ENCODE assay signal across 11 cellular contexts in genomic region chr2:236571161-236571560, GRCh38. TPM values are rescaled to one million over a fixed set of nuclear protein-coding genes. Genes with fewer than 3 reads are reported as not detected.
DNase-seq lines count a peak whose midpoint lies in the region; ATAC-seq, FAIRE-seq and TF ChIP-seq lines count a peak whose summit lies in the region.
"Had no signal": no experiment of that assay in that cellular context is flagged by ENCODE, and none has a peak within 500 bp of the region (broad histone marks: within the 10 kb centered on the region; RNA-seq: fewer than 3 reads in every experiment).

No MANE protein-coding gene starts in this region.

- H3K27ac ChIP-seq in DOHH2 (ENCODE audit: low read depth, low read length), result no peak overlapping the region
- H3K27ac ChIP-seq in VCaP, result peak overlapping the region; percentile 93
- peak overlapping the region in 8 of 10 donors; percentile 28 to 98 (median 94) for H3K27ac ChIP-seq in heart right ventricle
- H3K27ac ChIP-seq in HepG2 (ENCODE audit: extremely low read length, insufficient read depth, low read length), result no peak overlapping the region

- H3K9me2 ChIP-seq in DOHH2 (replicated peaks; ENCODE audit: control insufficient read depth, low read length), result no peaks in the 10 kb centered on the region

- H3K4me1 ChIP-seq in DOHH2 (ENCODE audit: control insufficient read depth, low read length) (peaks cover 59% of the 10 kb centered on the region), heart right ventricle (peaks cover 4 to 89% (median 64%) of the 10 kb centered on the region in 9 donors), HepG2 (ENCODE audit: insufficient read depth, low read length) (peaks cover 20% of the 10 kb centered on the region)

- H3K4me2 ChIP-seq in DOHH2 (ENCODE audit: low read length) (peak overlapping the region; percentile 97), HepG2 (ENCODE audit: low read depth, low read length) (no peak overlapping the region)

- BruUV-seq in HepG2 (replicated peaks; lab: Mats Ljungman, UMichigan), result no TSS peak

- CTCF ChIA-PET in HepG2 (lab: Yijun Ruan, JAX; ENCODE audit: low intra/inter-chr PET ratio, low total read pairs), result no interaction called here
- CTCF ChIA-PET in activated naive CD4-positive, alpha-beta T cell treated with anti-CD3 and anti-CD28 coated beads for 36 hours (lab: Charles Lee), result interaction anchor here (0.7 to 7.7 kb wide), 4 partner anchors 59 to 223 kb away, joined by 3 to 172 read pairs (median 10); no protein-coding TSS in a partner anchor

- peaks cover 74% of the 10 kb centered on the region for H3K4me1 Mint-ChIP-seq in progenitor cell of endocrine pancreas (ENCODE audit: low read depth)
- peaks cover 13% of the 10 kb centered on the region for H3K4me1 Mint-ChIP-seq in activated naive CD4-positive, alpha-beta T cell treated with anti-CD3 and anti-CD28 coated beads for 36 hours (ENCODE audit: low read depth)

- TF ChIP-seq CTCF in DOHH2 (IDR thresholded peaks at IDR 0.05; ENCODE audit: low read depth, low read length, poor library complexity, severe bottlenecking) (no peak), VCaP (conservative IDR thresholded peaks at IDR 0.05) (no peak), heart right ventricle (IDR thresholded peaks at IDR 0.05) (no peak), progenitor cell of endocrine pancreas (IDR thresholded peaks at IDR 0.05; ENCODE audit: unreplicated experiment) (no peak), HepG2 (CRISPR knock-in tag; IDR thresholded peaks at IDR 0.05) (no peak), GM13976 (IDR thresholded peaks at IDR 0.05; ENCODE audit: borderline replicate concordance, control extremely low read depth, extremely low read depth, insufficient read depth, missing control alignments) (no peak)

- H3K9ac ChIP-seq in HepG2 (ENCODE audit: insufficient read depth, low read depth, low read length), result no peak overlapping the region

- H3K27me3 ChIP-seq in DOHH2 (ENCODE audit: control insufficient read depth, low read length) (no peaks in the 10 kb centered on the region), heart right ventricle (peaks cover 0 to 6% (median 0%) of the 10 kb centered on the region in 7 donors), HepG2 (ENCODE audit: control insufficient read depth in 1 of 2, insufficient read depth in 2 of 2, low read length in 2 of 2) (peaks cover 0 to 64% of the 10 kb centered on the region in 2 experiments; a peak in 4 of 5 replicates)

- H3K4me3 Mint-ChIP-seq in progenitor cell of endocrine pancreas (ENCODE audit: low read depth), result peak overlapping the region; percentile 88
- no peak overlapping the region for H3K4me3 Mint-ChIP-seq in activated naive CD4-positive, alpha-beta T cell treated with anti-CD3 and anti-CD28 coated beads for 36 hours
- H3K4me3 Mint-ChIP-seq: T-helper 2 cell treated with Interferon-gamma antibody and Interleukin-4, amounts not matched to agents 5 μg/mL and 100 μg/mL, for 36 hours had no signal

- peaks cover 27% of the 10 kb centered on the region for H3K27me3 Mint-ChIP-seq in progenitor cell of endocrine pancreas
- H3K27me3 Mint-ChIP-seq in activated naive CD4-positive, alpha-beta T cell treated with anti-CD3 and anti-CD28 coated beads for 36 hours (ENCODE audit: low read depth), result no peaks in the 10 kb centered on the region

- in situ Hi-C loops in HepG2 (cut with HindIII; ENCODE audit: extremely low pct_ligation_motif_present, low pct_unique_long_range_greater_than_20kb), result no loop called here
- in situ Hi-C loops in GM13976 (cut with MboI; ENCODE audit: low sequenced_read_pairs, unreplicated experiment), result no loop called here

- H3K9me3 Mint-ChIP-seq in progenitor cell of endocrine pancreas (ENCODE audit: low read depth), result no peaks in the 10 kb centered on the region
- H3K9me3 Mint-ChIP-seq in activated naive CD4-positive, alpha-beta T cell treated with anti-CD3 and anti-CD28 coated beads for 36 hours, result no peaks in the 10 kb centered on the region
- H3K9me3 Mint-ChIP-seq: T-helper 2 cell treated with Interferon-gamma antibody and Interleukin-4, amounts not matched to agents 5 μg/mL and 100 μg/mL, for 36 hours had no signal

- 51 to 52% methylated on average over 8 of the region's 8 CpGs for WGBS in heart right ventricle, 2 donors
- 59% methylated on average over 8 of the region's 8 CpGs for WGBS in HepG2 (ENCODE audit: low lambda C conversion rate)

- H3K36me3 ChIP-seq in DOHH2 (ENCODE audit: control insufficient read depth, low read length) (no peaks in the 10 kb centered on the region), heart right ventricle (peaks cover 0 to 10% (median 0%) of the 10 kb centered on the region in 9 donors), HepG2 (replicated peaks in 1 of 2; ENCODE audit: control insufficient read depth in 1 of 2, insufficient read depth in 2 of 2, low read length in 2 of 2) (no peaks in the 10 kb centered on the region)

- DNase-seq in heart right ventricle (no peak), progenitor cell of endocrine pancreas (ENCODE audit: low spot score, unreplicated experiment) (no peak), HepG2 (ENCODE audit: low spot score) (no peak), GM13976 (ENCODE audit: low spot score) (no peak)
- no peak for DNase-seq in activated naive CD4-positive, alpha-beta T cell treated with anti-CD3 and anti-CD28 coated beads for 36 hours
- DNase-seq: activated T-cell treated with anti-CD3 and anti-CD28 coated beads for 4 hours, posterior cingulate gyrus had no signal

- no peaks in the 10 kb centered on the region for H3K36me3 Mint-ChIP-seq in progenitor cell of endocrine pancreas (ENCODE audit: insufficient read depth)
- H3K36me3 Mint-ChIP-seq in activated naive CD4-positive, alpha-beta T cell treated with anti-CD3 and anti-CD28 coated beads for 36 hours (ENCODE audit: low read depth), result peaks cover 3% of the 10 kb centered on the region

- no peak for FAIRE-seq in HepG2 (lab: Jason Lieb, UNC)

- TF ChIP-seq EP300 in HepG2 (IDR thresholded peaks at IDR 0.05; ENCODE audit: low read depth in 2 of 2, low read length in 2 of 2), result no peak
- TF ChIP-seq EP300 in HepG2 (CRISPR knock-in tag; IDR thresholded peaks at IDR 0.05; ENCODE audit: borderline replicate concordance), result no peak

- no peak for ATAC-seq in heart right ventricle
- ATAC-seq in HG03095 (IDR thresholded peaks at IDR 0.05; ENCODE audit: unreplicated experiment), result no peak
- no peak for ATAC-seq in HepG2

- TF ChIP-seq POLR2A in HepG2 (IDR thresholded peaks at IDR 0.05; ENCODE audit: insufficient read depth in 1 of 2, low read depth in 2 of 2, low read length in 2 of 2), result no peak

- H3K27ac Mint-ChIP-seq in progenitor cell of endocrine pancreas, result peak overlapping the region; percentile 89
- no peak overlapping the region for H3K27ac Mint-ChIP-seq in activated naive CD4-positive, alpha-beta T cell treated with anti-CD3 and anti-CD28 coated beads for 36 hours
- H3K27ac Mint-ChIP-seq: T-helper 2 cell treated with Interferon-gamma antibody and Interleukin-4, amounts not matched to agents 5 μg/mL and 100 μg/mL, for 36 hours had no signal

- H3K79me2 ChIP-seq in DOHH2 (ENCODE audit: control insufficient read depth, low read length) (no peaks in the 10 kb centered on the region), HepG2 (ENCODE audit: insufficient read depth, low read length) (no peaks in the 10 kb centered on the region)

- H2AFZ ChIP-seq in HepG2 (ENCODE audit: low read length), result no peak overlapping the region

- POLR2A ChIA-PET in HepG2 (lab: Yijun Ruan, JAX), result no interaction called here

- no peak for TF ChIP-seq RAD21 in HepG2 (CRISPR knock-in tag; IDR thresholded peaks at IDR 0.05)

- H3K4me3 ChIP-seq in DOHH2 (ENCODE audit: low read length), result peak overlapping the region; percentile 68
- peak overlapping the region; percentile 38 to 73 (median 60) for H3K4me3 ChIP-seq in heart right ventricle
- H3K4me3 ChIP-seq in HepG2 (replicated peaks in 1 of 3; ENCODE audit: insufficient read depth in 1 of 3, low read depth in 2 of 3, low read length in 3 of 3), result no peak overlapping the region

- no peaks in the 10 kb centered on the region for H3K9me3 ChIP-seq in DOHH2 (ENCODE audit: control insufficient read depth, insufficient read depth, low read length)
- no peaks in the 10 kb centered on the region for H3K9me3 ChIP-seq in heart right ventricle
- no peaks in the 10 kb centered on the region for H3K9me3 ChIP-seq in HepG2 (ENCODE audit: low read length)

- H4K20me1 ChIP-seq in DOHH2 (ENCODE audit: control insufficient read depth, insufficient read depth, low read depth, low read length) (no peaks in the 10 kb centered on the region), HepG2 (ENCODE audit: insufficient read depth, low read length) (no peaks in the 10 kb centered on the region)

- peaks cover 13% of the 10 kb centered on the region for H3F3A ChIP-seq in DOHH2 (ENCODE audit: control insufficient read depth, insufficient read depth)

- intact Hi-C loops in heart right ventricle (cut with DNase I) (loop anchor here in 8 of 10 donors (5.0 to 10.0 kb wide), 8 partner anchors 71 to 456 kb away; no protein-coding TSS in a partner anchor), HepG2 (cut with micrococcal nuclease; ENCODE audit: unreplicated experiment) (no loop called here)
- intact Hi-C loops in activated naive CD4-positive, alpha-beta T cell treated with anti-CD3 and anti-CD28 coated beads for 36 hours (cut with micrococcal nuclease), result no loop called here

RNA-seq across cellular contexts. Expression of gene ACKR3, which starts 1.5 kb away (rescaled TPM):
- total RNA-seq in heart right ventricle, result 100 to 1,000 TPM in 1 of 10 donors, 10 to 100 TPM in 9; 17.7 to 102 (median 49.3) TPM
- 10 to 100 TPM; 18.5 to 23.2 TPM for polyA plus RNA-seq in heart right ventricle
- 18.8 and 23.3 TPM in 2 replicates for total RNA-seq in progenitor cell of endocrine pancreas
- total RNA-seq in HepG2 (2016; rRNA removed; fragmentation: Illumina TruSeq; extraction: Trizol), result not detected in 2 replicates
- total RNA-seq in HepG2 (2016; cell fraction: cytosol; rRNA removed; fragmentation: Illumina TruSeq; extraction: Trizol; ENCODE audit: low read depth), result not detected in 2 replicates
- total RNA-seq in HepG2 (2016; cell fraction: insoluble cytoplasmic fraction; rRNA removed; fragmentation: Illumina TruSeq; extraction: Trizol), result not detected in 2 replicates
- total RNA-seq in HepG2 (2016; cell fraction: membrane; rRNA removed; fragmentation: Illumina TruSeq; extraction: Trizol), result not detected in 2 replicates
- total RNA-seq in HepG2 (2016; cell fraction: nucleus; rRNA removed; fragmentation: Illumina TruSeq; extraction: Trizol), result not detected in 2 replicates
- polyA plus RNA-seq in HepG2 (2011; rRNA removed), result 0.04 TPM in 1 of 2 replicates, not detected in the other
- polyA plus RNA-seq in HepG2 (2011; cell fraction: cytosol; rRNA removed), result 0.03 TPM in 1 of 2 replicates, not detected in the other
- 0.23 TPM in 1 of 2 replicates, not detected in the other for polyA plus RNA-seq in HepG2 (2011; cell fraction: nucleus; rRNA removed)
- polyA plus RNA-seq in HepG2 (2012), result not detected in 2 replicates
- polyA plus RNA-seq in HepG2 (2016; cell fraction: cytosol; fragmentation: Illumina TruSeq; extraction: Trizol; ENCODE audit: low read depth), result not detected in 2 replicates
- polyA plus RNA-seq in HepG2 (2016; cell fraction: insoluble cytoplasmic fraction; fragmentation: Illumina TruSeq; extraction: Trizol; ENCODE audit: low read depth), result not detected in 2 replicates
- not detected in 2 replicates for polyA plus RNA-seq in HepG2 (2016; cell fraction: membrane; fragmentation: Illumina TruSeq; extraction: Trizol; ENCODE audit: low read depth)
- polyA plus RNA-seq in HepG2 (2016; cell fraction: nucleus; fragmentation: Illumina TruSeq; extraction: Trizol; ENCODE audit: insufficient read depth, low read depth), result not detected in 2 replicates
- polyA minus RNA-seq in HepG2 (2011; rRNA and poly(A)+ RNA removed; ENCODE audit: low replicate concordance), result 9.1 TPM in 1 of 2 replicates, not detected in the other
- not detected in 2 replicates for polyA minus RNA-seq in HepG2 (2011; cell fraction: cytosol; rRNA and poly(A)+ RNA removed)
- not detected in 2 replicates for polyA minus RNA-seq in HepG2 (2011; cell fraction: nucleus; rRNA and poly(A)+ RNA removed)
- under 1 TPM; 0.45 to 0.49 TPM for total RNA-seq in activated naive CD4-positive, alpha-beta T cell treated with anti-CD3 and anti-CD28 coated beads for 36 hours

Comparison
In these comparisons a context has a peak if more than half of its experiments do, and no peak if none do; other contexts are left out.
1. H3K27ac ChIP-seq: peak in VCaP (single experiment) and heart right ventricle (8 of 10); none in DOHH2 (single experiment) and HepG2 (single experiment).
2. H3K4me3 ChIP-seq: peak in DOHH2 (single experiment) and heart right ventricle (10 of 10); none in HepG2 (0 of 3).
3. RNA of gene ACKR3, which starts 1.5 kb away (total RNA-seq): 17.7 to 102 TPM in heart right ventricle and 18.8 to 23.3 TPM in progenitor cell of endocrine pancreas; 0.45 to 0.49 TPM in activated naive CD4-positive, alpha-beta T cell treated with anti-CD3 and anti-CD28 coated beads for 36 hours and not detected in HepG2; every median in the first group is over 10 times any median in the second.
4. intact Hi-C loops: an anchor here in heart right ventricle (5.0 to 10.0 kb wide); none called in HepG2 and activated naive CD4-positive, alpha-beta T cell treated with anti-CD3 and anti-CD28 coated beads for 36 hours.